In the genomic region with DNA sequence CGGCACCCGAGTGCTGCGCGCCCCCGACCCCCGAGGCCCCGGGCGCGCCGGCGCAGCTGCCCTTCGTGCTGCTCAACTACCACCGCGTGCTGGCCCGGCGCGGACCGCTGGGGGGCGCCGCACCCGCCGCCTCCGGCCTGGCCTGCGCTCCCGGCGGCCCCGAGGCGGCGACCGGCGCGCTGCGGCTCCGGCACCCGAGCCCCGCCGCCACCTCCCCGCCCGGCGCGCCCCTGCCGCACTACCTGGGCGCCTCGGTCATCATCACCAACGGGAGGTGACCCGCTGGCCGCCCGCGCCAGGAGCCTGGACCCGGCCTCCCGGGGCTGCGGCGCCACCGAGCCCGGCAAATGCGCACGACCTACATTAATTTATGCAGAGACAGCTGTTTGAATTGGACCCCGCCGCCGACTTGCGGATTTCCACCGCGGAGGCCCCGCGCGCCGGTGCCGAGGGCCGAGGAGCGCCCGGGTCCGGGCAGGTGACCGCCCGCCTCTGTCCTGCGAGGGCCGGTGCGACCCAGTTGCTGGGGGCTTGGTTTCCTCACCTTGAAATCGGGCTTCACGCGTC, we compare ENCODE assay signal across 8 cellular contexts. TPM values are rescaled to one million over a fixed set of nuclear protein-coding genes. Genes with fewer than 3 reads are reported as not detected.
DNase-seq lines count a peak whose midpoint lies in the region; ATAC-seq and TF ChIP-seq lines count a peak whose summit lies in the region.

No MANE protein-coding gene starts in this region.

- H3K27ac ChIP-seq in endodermal cell (ENCODE audit: low read depth, low read length) (no peak overlapping the region), suprapubic skin (no peak overlapping the region)

- peaks cover 8% of the 10 kb centered on the region for H3K4me1 ChIP-seq in endodermal cell (ENCODE audit: control insufficient read depth, insufficient read depth, low read length)
- peaks cover 4% of the 10 kb centered on the region for H3K4me1 ChIP-seq in mucosa of descending colon (ENCODE audit: low read depth)
- peaks cover 11% of the 10 kb centered on the region for H3K4me1 ChIP-seq in suprapubic skin

- no peaks in the 10 kb centered on the region for H3K36me3 Mint-ChIP-seq in T-helper 2 cell treated with Interferon-gamma antibody and Interleukin-4, amounts not matched to agents 5 μg/mL and 100 μg/mL, for 36 hours (ENCODE audit: low read depth)
- H3K36me3 Mint-ChIP-seq in endodermal cell (ENCODE audit: low read depth) = no peaks in the 10 kb centered on the region

- H3K27ac Mint-ChIP-seq in T-helper 2 cell treated with Interferon-gamma antibody and Interleukin-4, amounts not matched to agents 5 μg/mL and 100 μg/mL, for 36 hours = no peak overlapping the region
- H3K27ac Mint-ChIP-seq in endodermal cell = no peak overlapping the region

- intact Hi-C loops in mucosa of descending colon (cut with DNase I, micrococcal nuclease) = no loop called here

- TF ChIP-seq CTCF in GM20000 (IDR thresholded peaks at IDR 0.05; ENCODE audit: extremely low read depth, missing control alignments) (peak; percentile 37), endodermal cell (conservative IDR thresholded peaks at IDR 0.05) (no peak), mucosa of descending colon (IDR thresholded peaks at IDR 0.05) (no peak), suprapubic skin (IDR thresholded peaks at IDR 0.05) (peak in 1 of 2 donors; percentile 5)

- H3K9me3 Mint-ChIP-seq in T-helper 2 cell treated with Interferon-gamma antibody and Interleukin-4, amounts not matched to agents 5 μg/mL and 100 μg/mL, for 36 hours = no peaks in the 10 kb centered on the region
- H3K9me3 Mint-ChIP-seq in endodermal cell = no peaks in the 10 kb centered on the region

- TF ChIP-seq POLR2A in suprapubic skin (IDR thresholded peaks at IDR 0.05) = no peak

- peaks cover 35% of the 10 kb centered on the region for H3K27me3 ChIP-seq in endodermal cell (ENCODE audit: control insufficient read depth, insufficient read depth, low read length, poor library complexity, severe bottlenecking)
- peaks cover 16% of the 10 kb centered on the region for H3K27me3 ChIP-seq in suprapubic skin

- H3K9me3 ChIP-seq in endodermal cell (ENCODE audit: control insufficient read depth, low read length) = no peaks in the 10 kb centered on the region
- no peaks in the 10 kb centered on the region for H3K9me3 ChIP-seq in mucosa of descending colon
- no peaks in the 10 kb centered on the region for H3K9me3 ChIP-seq in suprapubic skin

- 1 to 5% methylated on average over 24 to 80 of the region's 80 CpGs for WGBS in endodermal cell (ENCODE audit: insufficient coverage in 1 of 2, insufficient read length in 1 of 2), 2 experiments
- 40% methylated on average over 11 of the region's 80 CpGs for WGBS in suprapubic skin

- DNase-seq in AG08396 (ENCODE audit: low spot score) (peak; percentile 86), GM20000 (ENCODE audit: low spot score) (peak; percentile 84), endodermal cell (peak; percentile 92), mucosa of descending colon (peak in 2 of 3 donors; percentile 70 to 78), suprapubic skin (ENCODE audit: low spot score in 2 of 2) (no peak)
- peak; percentile 37 for DNase-seq in T-helper 2 cell treated with Interferon-gamma antibody and Interleukin-4, amounts not matched to agents 5 μg/mL and 100 μg/mL, for 36 hours (ENCODE audit: low spot score)

- ATAC-seq in mucosa of descending colon (peak; percentile 91), GM21360 (IDR thresholded peaks at IDR 0.05; ENCODE audit: unreplicated experiment) (no peak), HG02870 (IDR thresholded peaks at IDR 0.05; ENCODE audit: unreplicated experiment) (no peak)

- H3K4me3 Mint-ChIP-seq in T-helper 2 cell treated with Interferon-gamma antibody and Interleukin-4, amounts not matched to agents 5 μg/mL and 100 μg/mL, for 36 hours = peak overlapping the region; percentile 66
- H3K4me3 Mint-ChIP-seq in endodermal cell = peak overlapping the region; percentile 55

- peaks cover 6% of the 10 kb centered on the region for H3K4me1 Mint-ChIP-seq in T-helper 2 cell treated with Interferon-gamma antibody and Interleukin-4, amounts not matched to agents 5 μg/mL and 100 μg/mL, for 36 hours (ENCODE audit: low read depth)
- H3K4me1 Mint-ChIP-seq in endodermal cell = peaks cover 35% of the 10 kb centered on the region

- no peaks in the 10 kb centered on the region for H3K36me3 ChIP-seq in endodermal cell (ENCODE audit: control insufficient read depth, insufficient read depth, low read length)
- H3K36me3 ChIP-seq in mucosa of descending colon (ENCODE audit: low read depth) = no peaks in the 10 kb centered on the region
- no peaks in the 10 kb centered on the region for H3K36me3 ChIP-seq in suprapubic skin

- TF ChIP-seq EP300 in suprapubic skin (IDR thresholded peaks at IDR 0.05) = no peak

- peaks cover 48% of the 10 kb centered on the region for H3K27me3 Mint-ChIP-seq in T-helper 2 cell treated with Interferon-gamma antibody and Interleukin-4, amounts not matched to agents 5 μg/mL and 100 μg/mL, for 36 hours (ENCODE audit: low read depth)
- H3K27me3 Mint-ChIP-seq in endodermal cell (ENCODE audit: insufficient read depth) = peaks cover 70% of the 10 kb centered on the region

- H3K9ac ChIP-seq in endodermal cell (ENCODE audit: extremely low read depth, low read length, poor library complexity, severe bottlenecking) = peak overlapping the region; percentile 27

- peak overlapping the region; percentile 69 for H3K4me3 ChIP-seq in endodermal cell (ENCODE audit: low read length)
- H3K4me3 ChIP-seq in mucosa of descending colon = no peak overlapping the region
- peak overlapping the region; percentile 48 for H3K4me3 ChIP-seq in suprapubic skin

RNA-seq across cellular contexts. Expression of a gene that starts 49.0 kb away (rescaled TPM):
- total RNA-seq in endodermal cell = not detected
- not detected for polyA plus RNA-seq in endodermal cell (2013, experiment 1 of 2)
- polyA plus RNA-seq in endodermal cell (2013, experiment 2 of 2) = 0.04 TPM
- not detected for total RNA-seq in mucosa of descending colon
- 1 to 10 TPM in 1 of 4 donors, not detected in 3; 1.2 TPM for total RNA-seq in suprapubic skin

Comparison
In these comparisons a context has a peak if more than half of its experiments do, and no peak if none do; other contexts are left out.
1. DNase-seq: peak in AG08396 (single experiment), GM20000 (single experiment), T-helper 2 cell treated with Interferon-gamma antibody and Interleukin-4, amounts not matched to agents 5 μg/mL and 100 μg/mL, for 36 hours (single experiment), endodermal cell (single experiment) and mucosa of descending colon (2 of 3); none in suprapubic skin (0 of 2).